23 cellular contexts compared by ENCODE assay signal in the genomic region with DNA sequence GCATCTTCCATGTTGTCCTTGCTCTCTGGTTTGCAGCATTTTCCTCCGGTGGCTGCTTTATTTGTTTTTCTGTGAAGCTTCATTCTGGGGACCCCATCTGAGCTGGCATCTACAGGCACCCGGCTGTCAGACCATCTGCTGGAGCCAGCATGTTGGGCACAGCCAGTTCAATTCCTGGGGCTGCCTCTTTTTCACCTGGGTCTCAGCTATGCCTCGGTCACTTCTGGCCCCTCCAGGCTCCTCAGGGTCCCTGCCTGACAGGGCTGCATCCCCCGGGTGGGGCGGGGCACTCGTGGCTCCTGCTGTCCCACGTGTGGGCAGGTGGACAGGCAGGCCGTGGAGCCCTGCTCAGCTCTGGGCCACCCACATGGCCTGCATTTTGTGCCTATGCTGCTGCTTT. TPM values are rescaled to one million over a fixed set of nuclear protein-coding genes. Genes with fewer than 3 reads are reported as not detected.
A peak's percentile ranks its signal among the peaks of the same experiment; 100 is the strongest.
DNase-seq lines count a peak whose midpoint lies in the region; ATAC-seq lines count a peak whose summit lies in the region.
"Had no signal": no experiment of that assay in that cellular context is flagged by ENCODE, and none has a peak within 500 bp of the region (broad histone marks: within the 10 kb centered on the region; RNA-seq: fewer than 3 reads in every experiment).

No MANE protein-coding gene starts in this region.

- intact Hi-C loops in activated naive CD4-positive, alpha-beta T cell treated with anti-CD3 and anti-CD28 coated beads for 36 hours (cut with micrococcal nuclease), result no loop called here

- DNase-seq in activated naive CD4-positive, alpha-beta T cell treated with anti-CD3 and anti-CD28 coated beads, Interleukin-2, amount 10 ng/mL, durations not matched to agents 7 days and 5 days, result peak; percentile 17
- no peak for DNase-seq in activated naive CD4-positive, alpha-beta T cell treated with anti-CD3 and anti-CD28 coated beads for 36 hours
- DNase-seq in G401 (ENCODE audit: low spot score) (peak; percentile 94), cerebellar nuclear complex (lab: John Stamatoyannopoulos, UW) (peak; percentile 65 to 88), mucosa of gallbladder (ENCODE audit: low spot score) (peak; percentile 6), SIG-M5 treated with dmso at 0.1 percent for 504 hours (lab: John Stamatoyannopoulos, UW; ENCODE audit: unreplicated experiment) (no peak)
- DNase-seq: BE2C; EL; GOT3; IMR-90; NCI-H1105; NCI-H146; NCI-H2029; NCI-H345; NCI-H524; NCI-H774; NK-92 treated with Interleukin-12 subunit alpha and Interleukin-12 subunit beta, amount 100 ng/mL, for 24 hours; SJCRH30 had no signal

- in situ Hi-C loops in G401 (cut with HindIII; ENCODE audit: low sequenced_read_pairs), result no loop called here

- no peak overlapping the region for H3K4me3 Mint-ChIP-seq in activated naive CD4-positive, alpha-beta T cell treated with anti-CD3 and anti-CD28 coated beads, Interleukin-2, amount 10 ng/mL, durations not matched to agents 7 days and 5 days
- H3K4me3 Mint-ChIP-seq in activated naive CD4-positive, alpha-beta T cell treated with anti-CD3 and anti-CD28 coated beads for 36 hours, result no peak overlapping the region

- H3K9me3 Mint-ChIP-seq in activated naive CD4-positive, alpha-beta T cell treated with anti-CD3 and anti-CD28 coated beads, Interleukin-2, amount 10 ng/mL, durations not matched to agents 7 days and 5 days, result no peaks in the 10 kb centered on the region
- H3K9me3 Mint-ChIP-seq in activated naive CD4-positive, alpha-beta T cell treated with anti-CD3 and anti-CD28 coated beads for 36 hours, result no peaks in the 10 kb centered on the region

- H3K27ac Mint-ChIP-seq in activated naive CD4-positive, alpha-beta T cell treated with anti-CD3 and anti-CD28 coated beads, Interleukin-2, amount 10 ng/mL, durations not matched to agents 7 days and 5 days, result no peak overlapping the region
- no peak overlapping the region for H3K27ac Mint-ChIP-seq in activated naive CD4-positive, alpha-beta T cell treated with anti-CD3 and anti-CD28 coated beads for 36 hours

- no peak for ATAC-seq in HG03280 (IDR thresholded peaks at IDR 0.05; ENCODE audit: unreplicated experiment)
- no peak for ATAC-seq in HG02642 (IDR thresholded peaks at IDR 0.05; ENCODE audit: poor library complexity, unreplicated experiment)
- ATAC-seq: A549, GM12878, HCT116 had no signal

- H3K4me1 Mint-ChIP-seq in activated naive CD4-positive, alpha-beta T cell treated with anti-CD3 and anti-CD28 coated beads, Interleukin-2, amount 10 ng/mL, durations not matched to agents 7 days and 5 days, result no peaks in the 10 kb centered on the region
- H3K4me1 Mint-ChIP-seq in activated naive CD4-positive, alpha-beta T cell treated with anti-CD3 and anti-CD28 coated beads for 36 hours (ENCODE audit: low read depth), result no peaks in the 10 kb centered on the region

- CTCF ChIA-PET in activated naive CD4-positive, alpha-beta T cell treated with anti-CD3 and anti-CD28 coated beads, Interleukin-2, amount 10 ng/mL, durations not matched to agents 7 days and 5 days (lab: Charles Lee), result no interaction called here
- CTCF ChIA-PET in activated naive CD4-positive, alpha-beta T cell treated with anti-CD3 and anti-CD28 coated beads for 36 hours (lab: Charles Lee), result no interaction called here

- no peaks in the 10 kb centered on the region for H3K36me3 Mint-ChIP-seq in activated naive CD4-positive, alpha-beta T cell treated with anti-CD3 and anti-CD28 coated beads, Interleukin-2, amount 10 ng/mL, durations not matched to agents 7 days and 5 days
- no peaks in the 10 kb centered on the region for H3K36me3 Mint-ChIP-seq in activated naive CD4-positive, alpha-beta T cell treated with anti-CD3 and anti-CD28 coated beads for 36 hours (ENCODE audit: low read depth)

- peaks cover 12% of the 10 kb centered on the region for H3K27me3 Mint-ChIP-seq in activated naive CD4-positive, alpha-beta T cell treated with anti-CD3 and anti-CD28 coated beads, Interleukin-2, amount 10 ng/mL, durations not matched to agents 7 days and 5 days
- no peaks in the 10 kb centered on the region for H3K27me3 Mint-ChIP-seq in activated naive CD4-positive, alpha-beta T cell treated with anti-CD3 and anti-CD28 coated beads for 36 hours (ENCODE audit: low read depth)

RNA-seq across cellular contexts. Expression of a gene that starts 8.1 kb away (rescaled TPM):
- 1 to 10 TPM; 1.5 to 1.6 TPM for total RNA-seq in activated naive CD4-positive, alpha-beta T cell treated with anti-CD3 and anti-CD28 coated beads for 36 hours
- total RNA-seq in G401 (2014; rRNA removed; shearing (Covaris generic)), result 0.10 and 0.18 TPM in 2 replicates
- total RNA-seq in mucosa of gallbladder, result 3.6 TPM

RNA-seq across cellular contexts. Expression of a gene that starts 37.4 kb away (rescaled TPM):
- not detected for total RNA-seq in activated naive CD4-positive, alpha-beta T cell treated with anti-CD3 and anti-CD28 coated beads for 36 hours
- total RNA-seq in G401 (2014; rRNA removed; shearing (Covaris generic)), result not detected in 2 replicates
- total RNA-seq in mucosa of gallbladder, result not detected
- total RNA-seq: GM12878, SJCRH30 had no signal

Comparison
In these comparisons a context has a peak if more than half of its experiments do, and no peak if none do; other contexts are left out.
1. DNase-seq: peak in activated naive CD4-positive, alpha-beta T cell treated with anti-CD3 and anti-CD28 coated beads, Interleukin-2, amount 10 ng/mL, durations not matched to agents 7 days and 5 days (single experiment), G401 (single experiment), cerebellar nuclear complex (2 of 2) and mucosa of gallbladder (single experiment); none in activated naive CD4-positive, alpha-beta T cell treated with anti-CD3 and anti-CD28 coated beads for 36 hours (single experiment) and SIG-M5 treated with dmso at 0.1 percent for 504 hours (single experiment).